8 cellular contexts compared by ENCODE assay signal in genomic region chr17:65559802-65560627, GRCh38. TPM values are rescaled to one million over a fixed set of nuclear protein-coding genes. Genes with fewer than 3 reads are reported as not detected.
A peak's percentile ranks its signal among the peaks of the same experiment; 100 is the strongest.
DNase-seq lines count a peak whose midpoint lies in the region; ATAC-seq and TF ChIP-seq lines count a peak whose summit lies in the region.

No MANE protein-coding gene starts in this region.

- peak; percentile 46 for DNase-seq in NCI-H1436 (lab: John Stamatoyannopoulos, UW)
- no peak for DNase-seq in NCI-H1436 treated with DMSO at 0.1 percent for 48 hours (lab: John Stamatoyannopoulos, UW)
- peak; percentile 17 for DNase-seq in T-helper 22 cell (ENCODE audit: low read depth)
- DNase-seq in mucosa of descending colon: peak; percentile 39 to 69 (median 69)

- no peaks in the 10 kb centered on the region for H3K36me3 ChIP-seq in duodenal mucosa (ENCODE audit: control insufficient read depth in 1 of 2, insufficient read depth in 2 of 2, low read length in 2 of 2)
- H3K36me3 ChIP-seq in mucosa of descending colon (ENCODE audit: low read depth): no peaks in the 10 kb centered on the region

- intact Hi-C loops in mucosa of descending colon (cut with DNase I, micrococcal nuclease): loop anchor here in 1 of 2 donors (10.0 kb wide), 1 partner anchor 105 kb away; no protein-coding TSS in a partner anchor

- H3K4me1 ChIP-seq in duodenal mucosa (ENCODE audit: control insufficient read depth in 1 of 2, insufficient read depth in 2 of 2, low read length in 2 of 2) (peaks cover 53 to 58% of the 10 kb centered on the region in 2 donors), mucosa of descending colon (ENCODE audit: low read depth) (peaks cover 29% of the 10 kb centered on the region)

- H3K9me3 ChIP-seq in duodenal mucosa (ENCODE audit: control insufficient read depth in 1 of 2, low read length in 2 of 2) (no peaks in the 10 kb centered on the region), mucosa of descending colon (no peaks in the 10 kb centered on the region)

- TF ChIP-seq CTCF in mucosa of descending colon (IDR thresholded peaks at IDR 0.05): no peak

- peak overlapping the region; percentile 48 to 60 for H3K9ac ChIP-seq in duodenal mucosa (ENCODE audit: low read depth in 1 of 2, low read length in 2 of 2)

- H3K27me3 ChIP-seq in duodenal mucosa (ENCODE audit: control insufficient read depth in 1 of 2, insufficient read depth in 2 of 2, low read length in 2 of 2): peaks cover 0 to 5% of the 10 kb centered on the region in 2 donors

- H3K4me3 ChIP-seq in duodenal mucosa (ENCODE audit: low read depth in 1 of 2, low read length in 2 of 2): peak overlapping the region; percentile 71 to 74
- peak overlapping the region; percentile 72 for H3K4me3 ChIP-seq in mucosa of descending colon

- H3K27ac ChIP-seq in duodenal mucosa (ENCODE audit: low read depth, low read length): no peak overlapping the region

- ATAC-seq in mucosa of descending colon (peak; percentile 12), GM19035 (IDR thresholded peaks at IDR 0.05; ENCODE audit: unreplicated experiment) (no peak), HG02759 (IDR thresholded peaks at IDR 0.05; ENCODE audit: unreplicated experiment) (no peak), HG03432 (IDR thresholded peaks at IDR 0.05; ENCODE audit: unreplicated experiment) (no peak)

RNA-seq across cellular contexts. Expression of gene AXIN2, which starts 1.4 kb away (rescaled TPM):
- total RNA-seq in mucosa of descending colon: 10 to 100 TPM; 27.6 to 63.3 (median 39.3) TPM
